ENCODE assay signal across 8 cellular contexts in genomic region chr19:55353803-55354697, GRCh38. TPM values are rescaled to one million over a fixed set of nuclear protein-coding genes. Genes with fewer than 3 reads are reported as not detected.
A peak's percentile ranks its signal among the peaks of the same experiment; 100 is the strongest.
DNase-seq lines count a peak whose midpoint lies in the region; ATAC-seq, FAIRE-seq and TF ChIP-seq lines count a peak whose summit lies in the region.

No MANE protein-coding gene starts in this region.

- ATAC-seq in activated B cell treated with CpG ODN at 0.5 μM for 24 hours (ENCODE audit: low read depth) (peak; percentile 93), HG02678 (IDR thresholded peaks at IDR 0.05; ENCODE audit: unreplicated experiment) (no peak), HG02938 (IDR thresholded peaks at IDR 0.05; ENCODE audit: unreplicated experiment) (no peak)

- H3K4me3 ChIP-seq in MG63, result peak overlapping the region; percentile 36
- H3K4me3 ChIP-seq in keratinocyte (ENCODE audit: control insufficient read depth in 2 of 3, extremely low read depth in 1 of 3, insufficient read depth in 2 of 3, low read depth in 1 of 3, low read length in 3 of 3), result peak overlapping the region; percentile 46 to 66 (median 63)

- peak overlapping the region; percentile 81 for H2AFZ ChIP-seq in keratinocyte (ENCODE audit: control insufficient read depth, low read length)

- CTCF ChIA-PET in activated B cell treated with CpG ODN at 0.5 μM for 24 hours (lab: Charles Lee), result no interaction called here

- no peaks in the 10 kb centered on the region for H3K79me2 ChIP-seq in keratinocyte (ENCODE audit: control insufficient read depth, insufficient read depth, low read length)

- intact Hi-C loops in activated B cell treated with CpG ODN at 0.5 μM for 24 hours (cut with micrococcal nuclease), result loop anchor here (1.0 kb wide), 1 partner anchor 15 kb away; the partner anchor contains the start of gene KMT5C

- no peak overlapping the region for H3K27ac ChIP-seq in keratinocyte (ENCODE audit: control insufficient read depth, insufficient read depth, low read length)

- H3K4me2 ChIP-seq in keratinocyte (ENCODE audit: control insufficient read depth, extremely low read depth, insufficient read depth, low read depth, low read length), result peak overlapping the region; percentile 86

- dilution Hi-C loops in keratinocyte (cut with MboI; ENCODE audit: extremely low pct_ligation_motif_present, low sequenced_read_pairs), result no loop called here

- no peaks in the 10 kb centered on the region for H3K36me3 Mint-ChIP-seq in activated B cell treated with CpG ODN at 0.5 μM for 24 hours (ENCODE audit: low read depth)

- peak overlapping the region; percentile 79 for H3K4me3 Mint-ChIP-seq in activated B cell treated with CpG ODN at 0.5 μM for 24 hours

- peaks cover 56% of the 10 kb centered on the region for H3K27me3 ChIP-seq in MG63
- H3K27me3 ChIP-seq in keratinocyte (ENCODE audit: control insufficient read depth, extremely low read depth, insufficient read depth, low read length), result peaks cover 29% of the 10 kb centered on the region

- peaks cover 50% of the 10 kb centered on the region for H3K27me3 Mint-ChIP-seq in activated B cell treated with CpG ODN at 0.5 μM for 24 hours

- FAIRE-seq in keratinocyte (lab: Jason Lieb, UNC), result no peak

- POLR2A ChIA-PET in activated B cell treated with CpG ODN at 0.5 μM for 24 hours (lab: Charles Lee), result interaction anchor here (1.1 kb wide), 1 partner anchor 15 kb away, joined by 5 read pairs; no protein-coding TSS in a partner anchor

- no peak overlapping the region for H3K27ac Mint-ChIP-seq in activated B cell treated with CpG ODN at 0.5 μM for 24 hours

- H3K9me1 ChIP-seq in keratinocyte (ENCODE audit: control insufficient read depth, extremely low read depth, insufficient read depth, low read length), result no peaks in the 10 kb centered on the region

- no peaks in the 10 kb centered on the region for H3K36me3 ChIP-seq in MG63
- no peaks in the 10 kb centered on the region for H3K36me3 ChIP-seq in keratinocyte (ENCODE audit: control insufficient read depth in 2 of 2, extremely low read depth in 1 of 2, insufficient read depth in 2 of 2, low read length in 2 of 2)

- H4K20me1 ChIP-seq in keratinocyte (ENCODE audit: control insufficient read depth, extremely low read depth, insufficient read depth, low read length), result no peaks in the 10 kb centered on the region

- no peaks in the 10 kb centered on the region for H3K9me3 Mint-ChIP-seq in activated B cell treated with CpG ODN at 0.5 μM for 24 hours

- peaks cover 18% of the 10 kb centered on the region for H3K4me1 Mint-ChIP-seq in activated B cell treated with CpG ODN at 0.5 μM for 24 hours

- DNase-seq in Daoy (ENCODE audit: low read depth), result peak; percentile 73
- peak; percentile 38 for DNase-seq in MG63
- peak; percentile 66 for DNase-seq in activated B cell treated with CpG ODN at 0.5 μM for 24 hours
- peak; percentile 36 for DNase-seq in central memory CD4-positive, alpha-beta T cell
- no peak for DNase-seq in keratinocyte (ENCODE audit: low read depth, low spot score)
- DNase-seq in stimulated activated CD4-positive, alpha-beta T cell treated with anti-CD3 and anti-CD28 coated beads, Interleukin-2, amount 100 ng/mL, for 4 hours (ENCODE audit: low read depth), result peak; percentile 38

- TF ChIP-seq CTCF in activated B cell treated with CpG ODN at 0.5 μM for 24 hours (IDR thresholded peaks at IDR 0.05) (no peak), keratinocyte (optimal IDR thresholded peaks at IDR 0.05 in 1 of 3, IDR thresholded peaks at IDR 0.05 in 1 of 3, conservative IDR thresholded peaks at IDR 0.05 in 1 of 3; ENCODE audit: extremely low read depth in 1 of 3, insufficient read depth in 2 of 3, low read length in 3 of 3) (no peak)

- H3K9me3 ChIP-seq in MG63, result no peaks in the 10 kb centered on the region
- H3K9me3 ChIP-seq in keratinocyte (ENCODE audit: control insufficient read depth, low read depth, low read length), result no peaks in the 10 kb centered on the region

- H3K4me1 ChIP-seq in keratinocyte (ENCODE audit: control insufficient read depth, extremely low read depth, insufficient read depth, low read length), result peaks cover 9% of the 10 kb centered on the region

- H3K9ac ChIP-seq in keratinocyte (ENCODE audit: control insufficient read depth, extremely low read depth, insufficient read depth, low read length), result peak overlapping the region; percentile 50

RNA-seq across cellular contexts. Expression of gene COX6B2, which starts 0.5 kb away (rescaled TPM):
- total RNA-seq in Daoy (2014; rRNA removed; shearing (Covaris generic)), result not detected in 2 replicates
- total RNA-seq in MG63 (2014; rRNA removed; shearing (Covaris generic); ENCODE audit: low replicate concordance), result not detected in 2 replicates
- total RNA-seq in activated B cell treated with CpG ODN at 0.5 μM for 24 hours, result not detected in 2 replicates
- polyA plus RNA-seq in keratinocyte, result 1.4 to 6.5 TPM (median 1.7 TPM) in 3 replicates
- polyA plus RNA-seq in keratinocyte (2011; ENCODE audit: low read depth), result 0.61 TPM
- polyA plus RNA-seq in keratinocyte (2011; cell fraction: cytosol; rRNA removed), result 0.53 and 1.1 TPM in 2 replicates
- polyA plus RNA-seq in keratinocyte (2011; cell fraction: nucleus; rRNA removed), result 17.5 and 31.9 TPM in 2 replicates
- polyA plus RNA-seq in keratinocyte (2012; ENCODE audit: low replicate concordance), result 2.6 and 3.3 TPM in 2 replicates
- polyA minus RNA-seq in keratinocyte, result 1.3 to 1.7 TPM (median 1.3 TPM) in 3 replicates
- not detected for polyA minus RNA-seq in keratinocyte (2011; cell fraction: cytosol; rRNA and poly(A)+ RNA removed)
- 0.95 and 2.3 TPM in 2 replicates for polyA minus RNA-seq in keratinocyte (2011; cell fraction: nucleus; rRNA and poly(A)+ RNA removed)

RNA-seq across cellular contexts. Expression of gene GARIN5B, which starts 9.0 kb away (rescaled TPM):
- not detected in 2 replicates for total RNA-seq in Daoy (2014; rRNA removed; shearing (Covaris generic))
- not detected in 2 replicates for total RNA-seq in MG63 (2014; rRNA removed; shearing (Covaris generic); ENCODE audit: low replicate concordance)
- total RNA-seq in activated B cell treated with CpG ODN at 0.5 μM for 24 hours, result not detected in 2 replicates
- not detected in 3 replicates for polyA plus RNA-seq in keratinocyte
- not detected for polyA plus RNA-seq in keratinocyte (2011; ENCODE audit: low read depth)
- not detected in 2 replicates for polyA plus RNA-seq in keratinocyte (2011; cell fraction: cytosol; rRNA removed)
- not detected in 2 replicates for polyA plus RNA-seq in keratinocyte (2011; cell fraction: nucleus; rRNA removed)
- polyA plus RNA-seq in keratinocyte (2012; ENCODE audit: low replicate concordance), result not detected in 2 replicates
- not detected in 3 replicates for polyA minus RNA-seq in keratinocyte
- not detected for polyA minus RNA-seq in keratinocyte (2011; cell fraction: cytosol; rRNA and poly(A)+ RNA removed)
- not detected in 2 replicates for polyA minus RNA-seq in keratinocyte (2011; cell fraction: nucleus; rRNA and poly(A)+ RNA removed)

RNA-seq across cellular contexts. Expression of gene KMT5C, which starts 14.4 kb away (rescaled TPM):
- 8.5 and 8.9 TPM in 2 replicates for total RNA-seq in Daoy (2014; rRNA removed; shearing (Covaris generic))
- 2.8 and 11.1 TPM in 2 replicates for total RNA-seq in MG63 (2014; rRNA removed; shearing (Covaris generic); ENCODE audit: low replicate concordance)
- 7.2 and 8.1 TPM in 2 replicates for total RNA-seq in activated B cell treated with CpG ODN at 0.5 μM for 24 hours
- polyA plus RNA-seq in keratinocyte, result 4.3 to 7.4 TPM (median 6.5 TPM) in 3 replicates
- polyA plus RNA-seq in keratinocyte (2011; ENCODE audit: low read depth), result 2.6 TPM
- polyA plus RNA-seq in keratinocyte (2011; cell fraction: cytosol; rRNA removed), result 1.3 and 2.5 TPM in 2 replicates
- polyA plus RNA-seq in keratinocyte (2011; cell fraction: nucleus; rRNA removed), result 16.1 and 21.9 TPM in 2 replicates
- polyA plus RNA-seq in keratinocyte (2012; ENCODE audit: low replicate concordance), result 4.3 and 12.7 TPM in 2 replicates
- polyA minus RNA-seq in keratinocyte, result 2.7 to 3.8 TPM (median 3.6 TPM) in 3 replicates
- 6.5 TPM for polyA minus RNA-seq in keratinocyte (2011; cell fraction: cytosol; rRNA and poly(A)+ RNA removed)
- polyA minus RNA-seq in keratinocyte (2011; cell fraction: nucleus; rRNA and poly(A)+ RNA removed), result 8.1 and 13.8 TPM in 2 replicates

RNA-seq across cellular contexts. Expression of gene IL11, which starts 16.2 kb away (rescaled TPM):
- 56.5 and 60.4 TPM in 2 replicates for total RNA-seq in Daoy (2014; rRNA removed; shearing (Covaris generic))
- 0.95 TPM in 1 of 2 replicates, not detected in the other for total RNA-seq in MG63 (2014; rRNA removed; shearing (Covaris generic); ENCODE audit: low replicate concordance)
- total RNA-seq in activated B cell treated with CpG ODN at 0.5 μM for 24 hours, result not detected in 2 replicates
- 1.6 to 5.1 TPM (median 2.2 TPM) in 3 replicates for polyA plus RNA-seq in keratinocyte
- polyA plus RNA-seq in keratinocyte (2011; ENCODE audit: low read depth), result 0.56 TPM
- polyA plus RNA-seq in keratinocyte (2011; cell fraction: cytosol; rRNA removed), result 1.4 and 2.0 TPM in 2 replicates
- 9.3 and 11.9 TPM in 2 replicates for polyA plus RNA-seq in keratinocyte (2011; cell fraction: nucleus; rRNA removed)
- 3.4 TPM in 2 replicates for polyA plus RNA-seq in keratinocyte (2012; ENCODE audit: low replicate concordance)
- polyA minus RNA-seq in keratinocyte, result 0.86 to 1.4 TPM (median 1.2 TPM) in 3 replicates
- polyA minus RNA-seq in keratinocyte (2011; cell fraction: cytosol; rRNA and poly(A)+ RNA removed), result 1.5 TPM
- polyA minus RNA-seq in keratinocyte (2011; cell fraction: nucleus; rRNA and poly(A)+ RNA removed), result 1.4 and 4.1 TPM in 2 replicates

RNA-seq across cellular contexts. Expression of gene TMEM190, which starts 22.6 kb away (rescaled TPM):
- not detected in 2 replicates for total RNA-seq in Daoy (2014; rRNA removed; shearing (Covaris generic))
- total RNA-seq in MG63 (2014; rRNA removed; shearing (Covaris generic); ENCODE audit: low replicate concordance), result not detected in 2 replicates
- not detected in 2 replicates for total RNA-seq in activated B cell treated with CpG ODN at 0.5 μM for 24 hours
- polyA plus RNA-seq in keratinocyte, result 0.19 TPM in 1 of 3 replicates, not detected in the others
- polyA plus RNA-seq in keratinocyte (2011; ENCODE audit: low read depth), result not detected
- polyA plus RNA-seq in keratinocyte (2011; cell fraction: cytosol; rRNA removed), result not detected in 2 replicates
- 0.55 and 0.79 TPM in 2 replicates for polyA plus RNA-seq in keratinocyte (2011; cell fraction: nucleus; rRNA removed)
- not detected in 2 replicates for polyA plus RNA-seq in keratinocyte (2012; ENCODE audit: low replicate concordance)
- not detected in 3 replicates for polyA minus RNA-seq in keratinocyte
- polyA minus RNA-seq in keratinocyte (2011; cell fraction: cytosol; rRNA and poly(A)+ RNA removed), result not detected
- polyA minus RNA-seq in keratinocyte (2011; cell fraction: nucleus; rRNA and poly(A)+ RNA removed), result not detected in 2 replicates
